ENCODE assay signal across 9 cellular contexts in genomic region chr11:96061730-96062524, GRCh38.
A peak's percentile ranks its signal among the peaks of the same experiment; 100 is the strongest.
DNase-seq lines count a peak whose midpoint lies in the region; ATAC-seq, FAIRE-seq and TF ChIP-seq lines count a peak whose summit lies in the region.
"Had no signal": no experiment of that assay in that cellular context is flagged by ENCODE, and none has a peak within 500 bp of the region (broad histone marks: within the 10 kb centered on the region; RNA-seq: fewer than 3 reads in every experiment).

No MANE protein-coding gene starts in this region.

- no peaks in the 10 kb centered on the region for H3K79me1 ChIP-seq in neuronal stem cell (ENCODE audit: low read depth, low read length)

- H4K91ac ChIP-seq in neuronal stem cell (ENCODE audit: low read depth, low read length, poor library complexity), result no peak overlapping the region

- H3K36me3 Mint-ChIP-seq in CD14-positive monocyte, result peaks cover 2 to 4% of the 10 kb centered on the region in 2 donors

- H2BK120ac ChIP-seq in neuronal stem cell (ENCODE audit: low read depth, low read length), result no peak overlapping the region

- peak; percentile 61 for FAIRE-seq in H54 (lab: Jason Lieb, UNC)

- DNase-seq in H54 (ENCODE audit: insufficient read length, low spot score) (no peak), left kidney (ENCODE audit: low read depth, low spot score) (peak; percentile 78), neuronal stem cell (ENCODE audit: low spot score) (no peak), CD14-positive monocyte (ENCODE audit: low spot score) (no peak), retina (no peak)
- DNase-seq: NCI-H187 treated with DMSO at 0.1 percent for 48 hours had no signal

- no peak overlapping the region for H2BK15ac ChIP-seq in neuronal stem cell (ENCODE audit: low read length)

- no peaks in the 10 kb centered on the region for H3K27me3 ChIP-seq in neuronal stem cell (ENCODE audit: control insufficient read depth in 3 of 3, insufficient read depth in 3 of 3, low read depth in 1 of 3, low read length in 3 of 3)

- TF ChIP-seq POLR2A in GM18505 (IDR thresholded peaks at IDR 0.05; ENCODE audit: borderline replicate concordance, extremely low read depth, insufficient read depth, insufficient read length) (no peak), H54 (IDR thresholded peaks at IDR 0.05; ENCODE audit: low read depth, low read length) (no peak)

- H3K27ac Mint-ChIP-seq in CD14-positive monocyte, result no peak overlapping the region

- no peak overlapping the region for H2BK5ac ChIP-seq in neuronal stem cell (ENCODE audit: low read length)

- H3K4me2 ChIP-seq in neuronal stem cell (ENCODE audit: insufficient read depth, low read length, poor library complexity, severe bottlenecking), result no peak overlapping the region

- no peak overlapping the region for H3K23ac ChIP-seq in neuronal stem cell (ENCODE audit: low read depth, low read length, poor library complexity)

- H3K4ac ChIP-seq in neuronal stem cell (ENCODE audit: low read length), result no peak overlapping the region

- H4K8ac ChIP-seq in neuronal stem cell (ENCODE audit: low read depth, low read length), result no peak overlapping the region

- intact Hi-C loops in CD14-positive monocyte (cut with micrococcal nuclease), result no loop called here

- H3K14ac ChIP-seq in neuronal stem cell (ENCODE audit: low read length), result no peak overlapping the region

- TF ChIP-seq CTCF in CD14-positive monocyte (IDR thresholded peaks at IDR 0.05), result no peak

- H3K27me3 Mint-ChIP-seq in CD14-positive monocyte (ENCODE audit: low read depth in 3 of 3), result no peaks in the 10 kb centered on the region

- no peak overlapping the region for H2AFZ ChIP-seq in neuronal stem cell (ENCODE audit: low read length)

- no peaks in the 10 kb centered on the region for H3K36me3 ChIP-seq in neuronal stem cell (replicated peaks in 1 of 2; ENCODE audit: control insufficient read depth in 2 of 2, insufficient read depth in 2 of 2, low read length in 2 of 2)

- no peak overlapping the region for H3K9ac ChIP-seq in neuronal stem cell (ENCODE audit: low read depth, low read length, poor library complexity)

- H3K18ac ChIP-seq in neuronal stem cell (ENCODE audit: low read length), result no peak overlapping the region

- H3K4me3 ChIP-seq in neuronal stem cell (ENCODE audit: low read length in 2 of 2), result no peak overlapping the region

- peaks cover 0 to 2% (median 0%) of the 10 kb centered on the region in 7 donors for H3K9me3 Mint-ChIP-seq in CD14-positive monocyte

- no CpG with 5 or more reads among the region's 3 CpGs for WGBS in neuronal stem cell (ENCODE audit: extremely low coverage in 2 of 2, insufficient read length in 2 of 2, insufficient replicate concordance in 1 of 2), 2 donors

- H3K4me1 ChIP-seq in neuronal stem cell (ENCODE audit: control insufficient read depth in 2 of 2, insufficient read depth in 1 of 2, low read depth in 1 of 2, low read length in 2 of 2), result peaks cover 4 to 11% of the 10 kb centered on the region in 2 donors

- H3K4me3 Mint-ChIP-seq in CD14-positive monocyte, result no peak overlapping the region

- peaks cover 0 to 4% of the 10 kb centered on the region in 2 donors for H3K9me3 ChIP-seq in neuronal stem cell (replicated peaks in 1 of 2; ENCODE audit: control insufficient read depth in 2 of 2, insufficient read depth in 1 of 2, low read depth in 1 of 2, low read length in 2 of 2)

- H2AK5ac ChIP-seq in neuronal stem cell (ENCODE audit: low read depth, low read length), result no peak overlapping the region

- no peak overlapping the region for H2BK12ac ChIP-seq in neuronal stem cell (ENCODE audit: low read length)

- H3K27ac ChIP-seq in neuronal stem cell (replicated peaks; ENCODE audit: low read length), result no peak overlapping the region

- no peaks in the 10 kb centered on the region for H3K4me1 Mint-ChIP-seq in CD14-positive monocyte

- peak; percentile 67 for ATAC-seq in GM18505 (IDR thresholded peaks at IDR 0.05; ENCODE audit: unreplicated experiment)
- peak; percentile 90 for ATAC-seq in SK-N-SH treated with all-trans-retinoic acid at 6 μM for 48 hours
- no peak for ATAC-seq in GM21576 (IDR thresholded peaks at IDR 0.05; ENCODE audit: unreplicated experiment)

TF ChIP-seq in SK-N-SH treated with all-trans-retinoic acid at 6 μM for 48 hours, 23 proteins besides CTCF, POLR2A, EP300 and RAD21:
- TF ChIP-seq TSHZ2 (CRISPR knock-in tag; IDR thresholded peaks at IDR 0.05) (no peak), POU6F1 (CRISPR knock-in tag; IDR thresholded peaks at IDR 0.05; ENCODE audit: borderline replicate concordance, low read depth) (0 out of 2 replicates have a peak, but pooled peaks have one; percentile 58), BACH2 (CRISPR knock-in tag; IDR thresholded peaks at IDR 0.05; ENCODE audit: borderline replicate concordance) (no peak), ZNF8 (CRISPR knock-in tag; IDR thresholded peaks at IDR 0.05) (no peak), CREB5 (CRISPR knock-in tag; IDR thresholded peaks at IDR 0.05; ENCODE audit: low read depth) (0 out of 2 replicates have a peak, but pooled peaks have one; percentile 12), TOX (CRISPR knock-in tag; IDR thresholded peaks at IDR 0.05; ENCODE audit: borderline replicate concordance) (peak; percentile 82), ZC3H10 (CRISPR knock-in tag; IDR thresholded peaks at IDR 0.05) (peak; percentile 72; the same call in 1 of the 2 replicates), OSR1 (CRISPR knock-in tag; IDR thresholded peaks at IDR 0.05) (no peak), RARB (CRISPR knock-in tag; IDR thresholded peaks at IDR 0.05) (0 out of 2 replicates have a peak, but pooled peaks have one; percentile 56), ISL1 (CRISPR knock-in tag; IDR thresholded peaks at IDR 0.05) (peak; percentile 67), PATZ1 (CRISPR knock-in tag; IDR thresholded peaks at IDR 0.05; ENCODE audit: borderline replicate concordance) (0 out of 2 replicates have a peak, but pooled peaks have one; percentile 51), CSDC2 (CRISPR knock-in tag; IDR thresholded peaks at IDR 0.05) (no peak), ZNF70 (CRISPR knock-in tag; IDR thresholded peaks at IDR 0.05) (no peak)
